ENCODE assay signal across 1 cellular context in the genomic region with DNA sequence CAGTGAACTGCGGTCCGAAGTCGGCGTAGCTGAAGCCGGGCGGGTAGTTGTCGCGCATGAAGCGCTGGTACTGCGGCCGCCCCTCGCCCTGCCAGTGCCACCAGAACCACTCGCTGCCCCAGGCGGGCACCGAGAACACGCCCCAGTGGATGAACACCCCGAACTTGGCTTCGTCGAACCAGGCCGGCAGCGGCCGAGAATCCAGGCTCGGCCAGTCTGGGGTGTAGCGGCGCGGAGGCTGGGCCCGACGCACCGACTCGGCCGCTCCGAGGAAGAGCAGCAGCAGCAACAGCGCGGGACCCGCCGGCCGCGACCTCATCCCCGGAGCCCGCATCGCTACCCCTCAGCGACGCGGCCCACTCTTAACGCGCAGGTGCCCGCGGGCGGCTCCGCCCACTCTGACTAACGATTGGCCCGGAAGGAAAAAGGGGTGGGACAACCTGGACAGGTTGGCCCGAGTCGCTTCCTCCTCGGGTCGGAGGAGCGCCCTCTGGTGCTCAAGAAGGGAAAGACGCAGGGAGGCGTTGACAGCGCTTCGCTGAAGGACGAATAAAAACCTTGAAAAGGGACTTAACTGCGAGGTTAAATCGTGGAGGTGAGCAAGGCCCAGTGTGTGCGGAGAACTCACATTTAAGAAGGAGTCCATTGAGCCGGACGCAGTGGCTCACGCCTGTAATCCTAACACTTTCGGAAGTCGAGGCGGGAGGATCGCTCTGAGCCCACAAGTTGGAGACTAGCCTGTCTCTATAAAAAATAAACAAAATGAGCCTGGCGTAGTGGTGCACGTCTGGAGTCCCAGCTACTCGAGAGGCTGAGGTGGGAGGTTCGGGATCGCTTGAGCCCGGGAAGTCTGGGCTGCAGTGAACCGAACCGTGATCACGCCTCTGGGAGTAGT.
A peak's percentile ranks its signal among the peaks of the same experiment; 100 is the strongest.
TF ChIP-seq lines count a peak whose summit lies in the region.

A gene (minus strand): TSS at position 338 of the 895 bp plus-strand sequence. CDS start 4 bp downstream, at position 334.

TF ChIP-seq in HepG2, 621 proteins besides CTCF, POLR2A, EP300 and RAD21 (continued from another document and continues in another):
- TF ChIP-seq, protein P1, sequence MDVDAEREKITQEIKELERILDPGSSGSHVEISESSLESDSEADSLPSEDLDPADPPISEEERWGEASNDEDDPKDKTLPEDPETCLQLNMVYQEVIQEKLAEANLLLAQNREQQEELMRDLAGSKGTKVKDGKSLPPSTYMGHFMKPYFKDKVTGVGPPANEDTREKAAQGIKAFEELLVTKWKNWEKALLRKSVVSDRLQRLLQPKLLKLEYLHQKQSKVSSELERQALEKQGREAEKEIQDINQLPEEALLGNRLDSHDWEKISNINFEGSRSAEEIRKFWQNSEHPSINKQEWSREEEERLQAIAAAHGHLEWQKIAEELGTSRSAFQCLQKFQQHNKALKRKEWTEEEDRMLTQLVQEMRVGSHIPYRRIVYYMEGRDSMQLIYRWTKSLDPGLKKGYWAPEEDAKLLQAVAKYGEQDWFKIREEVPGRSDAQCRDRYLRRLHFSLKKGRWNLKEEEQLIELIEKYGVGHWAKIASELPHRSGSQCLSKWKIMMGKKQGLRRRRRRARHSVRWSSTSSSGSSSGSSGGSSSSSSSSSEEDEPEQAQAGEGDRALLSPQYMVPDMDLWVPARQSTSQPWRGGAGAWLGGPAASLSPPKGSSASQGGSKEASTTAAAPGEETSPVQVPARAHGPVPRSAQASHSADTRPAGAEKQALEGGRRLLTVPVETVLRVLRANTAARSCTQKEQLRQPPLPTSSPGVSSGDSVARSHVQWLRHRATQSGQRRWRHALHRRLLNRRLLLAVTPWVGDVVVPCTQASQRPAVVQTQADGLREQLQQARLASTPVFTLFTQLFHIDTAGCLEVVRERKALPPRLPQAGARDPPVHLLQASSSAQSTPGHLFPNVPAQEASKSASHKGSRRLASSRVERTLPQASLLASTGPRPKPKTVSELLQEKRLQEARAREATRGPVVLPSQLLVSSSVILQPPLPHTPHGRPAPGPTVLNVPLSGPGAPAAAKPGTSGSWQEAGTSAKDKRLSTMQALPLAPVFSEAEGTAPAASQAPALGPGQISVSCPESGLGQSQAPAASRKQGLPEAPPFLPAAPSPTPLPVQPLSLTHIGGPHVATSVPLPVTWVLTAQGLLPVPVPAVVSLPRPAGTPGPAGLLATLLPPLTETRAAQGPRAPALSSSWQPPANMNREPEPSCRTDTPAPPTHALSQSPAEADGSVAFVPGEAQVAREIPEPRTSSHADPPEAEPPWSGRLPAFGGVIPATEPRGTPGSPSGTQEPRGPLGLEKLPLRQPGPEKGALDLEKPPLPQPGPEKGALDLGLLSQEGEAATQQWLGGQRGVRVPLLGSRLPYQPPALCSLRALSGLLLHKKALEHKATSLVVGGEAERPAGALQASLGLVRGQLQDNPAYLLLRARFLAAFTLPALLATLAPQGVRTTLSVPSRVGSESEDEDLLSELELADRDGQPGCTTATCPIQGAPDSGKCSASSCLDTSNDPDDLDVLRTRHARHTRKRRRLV (CRISPR knock-in tag; IDR thresholded peaks at IDR 0.05): no peak
- TF ChIP-seq ZBTB20 (CRISPR knock-in tag; IDR thresholded peaks at IDR 0.05; ENCODE audit: borderline replicate concordance, low read depth): 0 out of 2 replicates have a peak, but pooled peaks have one; percentile 39
- peak; percentile 27; the same call in 1 of the 2 replicates for TF ChIP-seq KAT7 (CRISPR knock-in tag; IDR thresholded peaks at IDR 0.05; ENCODE audit: borderline replicate concordance)
- TF ChIP-seq MIXL1 (CRISPR knock-in tag; IDR thresholded peaks at IDR 0.05): 0 out of 2 replicates have a peak, but pooled peaks have one; percentile 35
- TF ChIP-seq KLF15 (CRISPR knock-in tag; IDR thresholded peaks at IDR 0.05; ENCODE audit: borderline replicate concordance): peak; percentile 25; the same call in 1 of the 2 replicates
- TF ChIP-seq ZNF335 (CRISPR knock-in tag; IDR thresholded peaks at IDR 0.05): no peak
- 0 out of 2 replicates have a peak, but pooled peaks have one; percentile 62 for TF ChIP-seq MZF1 (CRISPR knock-in tag; IDR thresholded peaks at IDR 0.05; ENCODE audit: borderline replicate concordance)
- peak; percentile 20; the same call in 1 of the 2 replicates for TF ChIP-seq TARDBP (CRISPR knock-in tag; IDR thresholded peaks at IDR 0.05)
- TF ChIP-seq TCF7L2 (IDR thresholded peaks at IDR 0.05; ENCODE audit: low read depth, low read length): no peak
- TF ChIP-seq KDM1A (CRISPR knock-in tag; IDR thresholded peaks at IDR 0.05): no peak
- no peak for TF ChIP-seq U2AF1 (optimal IDR thresholded peaks at IDR 0.05; ENCODE audit: low read depth, low read length)
- TF ChIP-seq DPF2 (CRISPR knock-in tag; IDR thresholded peaks at IDR 0.05; ENCODE audit: borderline replicate concordance, low read depth): no peak
- TF ChIP-seq ZFP82 (CRISPR knock-in tag; IDR thresholded peaks at IDR 0.05; ENCODE audit: borderline replicate concordance): peak; percentile 71; the same call in 1 of the 2 replicates
- no peak for TF ChIP-seq PCBP2 (optimal IDR thresholded peaks at IDR 0.05; ENCODE audit: low read depth, low read length, poor library complexity, severe bottlenecking)
- no peak for TF ChIP-seq PTBP1 (IDR thresholded peaks at IDR 0.05; ENCODE audit: low read depth, low read length, poor library complexity, severe bottlenecking)
- TF ChIP-seq CBX5 (CRISPR knock-in tag; IDR thresholded peaks at IDR 0.05; ENCODE audit: borderline replicate concordance): peak; percentile 67; the same call in 1 of the 2 replicates
- TF ChIP-seq ZNF746 (CRISPR knock-in tag; IDR thresholded peaks at IDR 0.05): no peak
- 0 out of 2 replicates have a peak, but pooled peaks have one; percentile 34 for TF ChIP-seq ISX (CRISPR knock-in tag; conservative IDR thresholded peaks at IDR 0.05)
- TF ChIP-seq, protein P2, sequence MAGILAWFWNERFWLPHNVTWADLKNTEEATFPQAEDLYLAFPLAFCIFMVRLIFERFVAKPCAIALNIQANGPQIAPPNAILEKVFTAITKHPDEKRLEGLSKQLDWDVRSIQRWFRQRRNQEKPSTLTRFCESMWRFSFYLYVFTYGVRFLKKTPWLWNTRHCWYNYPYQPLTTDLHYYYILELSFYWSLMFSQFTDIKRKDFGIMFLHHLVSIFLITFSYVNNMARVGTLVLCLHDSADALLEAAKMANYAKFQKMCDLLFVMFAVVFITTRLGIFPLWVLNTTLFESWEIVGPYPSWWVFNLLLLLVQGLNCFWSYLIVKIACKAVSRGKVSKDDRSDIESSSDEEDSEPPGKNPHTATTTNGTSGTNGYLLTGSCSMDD (CRISPR knock-in tag; IDR thresholded peaks at IDR 0.05): no peak
- TF ChIP-seq, protein P3, sequence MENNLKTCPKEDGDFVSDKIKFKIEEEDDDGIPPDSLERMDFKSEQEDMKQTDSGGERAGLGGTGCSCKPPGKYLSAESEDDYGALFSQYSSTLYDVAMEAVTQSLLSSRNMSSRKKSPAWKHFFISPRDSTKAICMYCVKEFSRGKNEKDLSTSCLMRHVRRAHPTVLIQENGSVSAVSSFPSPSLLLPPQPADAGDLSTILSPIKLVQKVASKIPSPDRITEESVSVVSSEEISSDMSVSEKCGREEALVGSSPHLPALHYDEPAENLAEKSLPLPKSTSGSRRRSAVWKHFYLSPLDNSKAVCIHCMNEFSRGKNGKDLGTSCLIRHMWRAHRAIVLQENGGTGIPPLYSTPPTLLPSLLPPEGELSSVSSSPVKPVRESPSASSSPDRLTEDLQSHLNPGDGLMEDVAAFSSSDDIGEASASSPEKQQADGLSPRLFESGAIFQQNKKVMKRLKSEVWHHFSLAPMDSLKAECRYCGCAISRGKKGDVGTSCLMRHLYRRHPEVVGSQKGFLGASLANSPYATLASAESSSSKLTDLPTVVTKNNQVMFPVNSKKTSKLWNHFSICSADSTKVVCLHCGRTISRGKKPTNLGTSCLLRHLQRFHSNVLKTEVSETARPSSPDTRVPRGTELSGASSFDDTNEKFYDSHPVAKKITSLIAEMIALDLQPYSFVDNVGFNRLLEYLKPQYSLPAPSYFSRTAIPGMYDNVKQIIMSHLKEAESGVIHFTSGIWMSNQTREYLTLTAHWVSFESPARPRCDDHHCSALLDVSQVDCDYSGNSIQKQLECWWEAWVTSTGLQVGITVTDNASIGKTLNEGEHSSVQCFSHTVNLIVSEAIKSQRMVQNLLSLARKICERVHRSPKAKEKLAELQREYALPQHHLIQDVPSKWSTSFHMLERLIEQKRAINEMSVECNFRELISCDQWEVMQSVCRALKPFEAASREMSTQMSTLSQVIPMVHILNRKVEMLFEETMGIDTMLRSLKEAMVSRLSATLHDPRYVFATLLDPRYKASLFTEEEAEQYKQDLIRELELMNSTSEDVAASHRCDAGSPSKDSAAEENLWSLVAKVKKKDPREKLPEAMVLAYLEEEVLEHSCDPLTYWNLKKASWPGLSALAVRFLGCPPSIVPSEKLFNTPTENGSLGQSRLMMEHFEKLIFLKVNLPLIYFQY (CRISPR knock-in tag; IDR thresholded peaks at IDR 0.05; ENCODE audit: borderline replicate concordance): peak; percentile 88
- TF ChIP-seq ZNF598 (CRISPR knock-in tag; IDR thresholded peaks at IDR 0.05; ENCODE audit: borderline replicate concordance): no peak
- 0 out of 2 replicates have a peak, but pooled peaks have one; percentile 7 for TF ChIP-seq HNF4A (CRISPR knock-in tag; IDR thresholded peaks at IDR 0.05)
- TF ChIP-seq ZNF674 (CRISPR knock-in tag; IDR thresholded peaks at IDR 0.05; ENCODE audit: low read depth): no peak
- TF ChIP-seq GATAD1 (CRISPR knock-in tag; IDR thresholded peaks at IDR 0.05): peak; percentile 72
- peak; percentile 86 for TF ChIP-seq ZMYM4 (CRISPR knock-in tag; IDR thresholded peaks at IDR 0.05)
- no peak for TF ChIP-seq TAF15 (IDR thresholded peaks at IDR 0.05; ENCODE audit: low read depth, low read length, poor library complexity, severe bottlenecking)
- no peak for TF ChIP-seq PCBP1 (IDR thresholded peaks at IDR 0.05; ENCODE audit: borderline replicate concordance, low read depth, low read length)
- TF ChIP-seq, protein P4, sequence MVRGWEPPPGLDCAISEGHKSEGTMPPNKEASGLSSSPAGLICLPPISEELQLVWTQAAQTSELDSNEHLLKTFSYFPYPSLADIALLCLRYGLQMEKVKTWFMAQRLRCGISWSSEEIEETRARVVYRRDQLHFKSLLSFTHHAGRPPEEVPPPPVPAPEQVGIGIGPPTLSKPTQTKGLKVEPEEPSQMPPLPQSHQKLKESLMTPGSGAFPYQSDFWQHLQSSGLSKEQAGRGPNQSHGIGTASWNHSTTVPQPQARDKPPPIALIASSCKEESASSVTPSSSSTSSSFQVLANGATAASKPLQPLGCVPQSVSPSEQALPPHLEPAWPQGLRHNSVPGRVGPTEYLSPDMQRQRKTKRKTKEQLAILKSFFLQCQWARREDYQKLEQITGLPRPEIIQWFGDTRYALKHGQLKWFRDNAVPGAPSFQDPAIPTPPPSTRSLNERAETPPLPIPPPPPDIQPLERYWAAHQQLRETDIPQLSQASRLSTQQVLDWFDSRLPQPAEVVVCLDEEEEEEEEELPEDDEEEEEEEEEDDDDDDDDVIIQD (CRISPR knock-in tag; IDR thresholded peaks at IDR 0.05; ENCODE audit: low read depth): peak; percentile 67; the same call in 1 of the 2 replicates
- no peak; the same call in 1 of the 2 replicates for TF ChIP-seq ARNT2 (CRISPR knock-in tag; IDR thresholded peaks at IDR 0.05; ENCODE audit: low read depth)
- TF ChIP-seq, protein P5, sequence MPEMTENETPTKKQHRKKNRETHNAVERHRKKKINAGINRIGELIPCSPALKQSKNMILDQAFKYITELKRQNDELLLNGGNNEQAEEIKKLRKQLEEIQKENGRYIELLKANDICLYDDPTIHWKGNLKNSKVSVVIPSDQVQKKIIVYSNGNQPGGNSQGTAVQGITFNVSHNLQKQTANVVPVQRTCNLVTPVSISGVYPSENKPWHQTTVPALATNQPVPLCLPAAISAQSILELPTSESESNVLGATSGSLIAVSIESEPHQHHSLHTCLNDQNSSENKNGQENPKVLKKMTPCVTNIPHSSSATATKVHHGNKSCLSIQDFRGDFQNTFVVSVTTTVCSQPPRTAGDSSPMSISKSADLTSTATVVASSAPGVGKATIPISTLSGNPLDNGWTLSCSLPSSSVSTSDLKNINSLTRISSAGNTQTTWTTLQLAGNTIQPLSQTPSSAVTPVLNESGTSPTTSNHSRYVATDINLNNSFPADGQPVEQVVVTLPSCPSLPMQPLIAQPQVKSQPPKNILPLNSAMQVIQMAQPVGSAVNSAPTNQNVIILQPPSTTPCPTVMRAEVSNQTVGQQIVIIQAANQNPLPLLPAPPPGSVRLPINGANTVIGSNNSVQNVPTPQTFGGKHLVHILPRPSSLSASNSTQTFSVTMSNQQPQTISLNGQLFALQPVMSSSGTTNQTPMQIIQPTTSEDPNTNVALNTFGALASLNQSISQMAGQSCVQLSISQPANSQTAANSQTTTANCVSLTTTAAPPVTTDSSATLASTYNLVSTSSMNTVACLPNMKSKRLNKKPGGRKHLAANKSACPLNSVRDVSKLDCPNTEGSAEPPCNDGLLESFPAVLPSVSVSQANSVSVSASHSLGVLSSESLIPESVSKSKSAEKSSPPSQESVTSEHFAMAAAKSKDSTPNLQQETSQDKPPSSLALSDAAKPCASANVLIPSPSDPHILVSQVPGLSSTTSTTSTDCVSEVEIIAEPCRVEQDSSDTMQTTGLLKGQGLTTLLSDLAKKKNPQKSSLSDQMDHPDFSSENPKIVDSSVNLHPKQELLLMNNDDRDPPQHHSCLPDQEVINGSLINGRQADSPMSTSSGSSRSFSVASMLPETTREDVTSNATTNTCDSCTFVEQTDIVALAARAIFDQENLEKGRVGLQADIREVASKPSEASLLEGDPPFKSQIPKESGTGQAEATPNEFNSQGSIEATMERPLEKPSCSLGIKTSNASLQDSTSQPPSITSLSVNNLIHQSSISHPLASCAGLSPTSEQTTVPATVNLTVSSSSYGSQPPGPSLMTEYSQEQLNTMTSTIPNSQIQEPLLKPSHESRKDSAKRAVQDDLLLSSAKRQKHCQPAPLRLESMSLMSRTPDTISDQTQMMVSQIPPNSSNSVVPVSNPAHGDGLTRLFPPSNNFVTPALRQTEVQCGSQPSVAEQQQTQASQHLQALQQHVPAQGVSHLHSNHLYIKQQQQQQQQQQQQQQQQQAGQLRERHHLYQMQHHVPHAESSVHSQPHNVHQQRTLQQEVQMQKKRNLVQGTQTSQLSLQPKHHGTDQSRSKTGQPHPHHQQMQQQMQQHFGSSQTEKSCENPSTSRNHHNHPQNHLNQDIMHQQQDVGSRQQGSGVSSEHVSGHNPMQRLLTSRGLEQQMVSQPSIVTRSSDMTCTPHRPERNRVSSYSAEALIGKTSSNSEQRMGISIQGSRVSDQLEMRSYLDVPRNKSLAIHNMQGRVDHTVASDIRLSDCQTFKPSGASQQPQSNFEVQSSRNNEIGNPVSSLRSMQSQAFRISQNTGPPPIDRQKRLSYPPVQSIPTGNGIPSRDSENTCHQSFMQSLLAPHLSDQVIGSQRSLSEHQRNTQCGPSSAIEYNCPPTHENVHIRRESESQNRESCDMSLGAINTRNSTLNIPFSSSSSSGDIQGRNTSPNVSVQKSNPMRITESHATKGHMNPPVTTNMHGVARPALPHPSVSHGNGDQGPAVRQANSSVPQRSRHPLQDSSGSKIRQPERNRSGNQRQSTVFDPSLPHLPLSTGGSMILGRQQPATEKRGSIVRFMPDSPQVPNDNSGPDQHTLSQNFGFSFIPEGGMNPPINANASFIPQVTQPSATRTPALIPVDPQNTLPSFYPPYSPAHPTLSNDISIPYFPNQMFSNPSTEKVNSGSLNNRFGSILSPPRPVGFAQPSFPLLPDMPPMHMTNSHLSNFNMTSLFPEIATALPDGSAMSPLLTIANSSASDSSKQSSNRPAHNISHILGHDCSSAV (CRISPR knock-in tag; IDR thresholded peaks at IDR 0.05; ENCODE audit: borderline replicate concordance): no peak
- no peak for TF ChIP-seq HHEX (CRISPR knock-in tag; IDR thresholded peaks at IDR 0.05)
- no peak for TF ChIP-seq ZNF3 (CRISPR knock-in tag; IDR thresholded peaks at IDR 0.05)
- TF ChIP-seq ZNF354B (CRISPR knock-in tag; IDR thresholded peaks at IDR 0.05): no peak
